Comparison of ENCODE assay signal across 20 cellular contexts in the genomic region with DNA sequence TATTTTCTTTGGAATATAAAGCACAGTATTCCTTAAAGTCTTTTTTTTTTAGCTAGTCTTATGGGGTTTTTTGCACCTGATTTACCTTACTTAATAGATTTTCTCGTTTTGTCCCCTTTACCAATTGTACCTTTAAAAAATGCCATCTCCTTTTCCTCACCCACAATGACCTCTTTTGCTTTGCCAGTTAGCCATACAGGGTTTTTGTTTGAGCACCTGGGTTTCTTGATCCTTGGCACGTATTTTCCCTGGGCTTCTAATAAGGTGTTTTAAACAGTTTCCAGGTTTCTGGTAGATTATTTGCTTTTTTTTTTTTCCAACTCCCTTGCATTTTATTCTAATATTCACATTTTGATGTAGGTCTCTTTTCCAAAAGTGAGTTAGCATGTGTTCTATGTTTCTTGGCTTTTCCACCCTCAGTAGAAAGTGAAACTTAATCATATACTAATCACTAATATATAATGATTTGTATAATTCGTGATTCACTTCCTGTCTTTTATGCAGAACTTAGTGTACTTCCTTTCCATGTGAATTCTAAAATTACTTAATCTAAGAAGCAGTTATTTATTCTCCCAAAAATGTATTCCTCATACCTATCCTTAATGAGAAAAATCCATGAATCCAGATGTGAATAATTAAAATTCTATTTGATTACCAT.
"Had no signal": no experiment of that assay in that cellular context is flagged by ENCODE, and none has a peak within 500 bp of the region (broad histone marks: within the 10 kb centered on the region; RNA-seq: fewer than 3 reads in every experiment).

No MANE protein-coding gene starts in this region.

- H3K9me3 ChIP-seq: adrenal gland, mucosa of descending colon, ovary, tibial artery had no signal

- H3K4me3 ChIP-seq: adrenal gland, mucosa of descending colon, ovary, tibial artery had no signal

- H3K27me3 Mint-ChIP-seq: activated CD4-positive, alpha-beta T cell treated with anti-CD3 and anti-CD28 coated beads, Interleukin-2, amount 10 ng/mL, durations not matched to agents 24 days and 14 days; activated naive CD4-positive, alpha-beta T cell treated with anti-CD3 and anti-CD28 coated beads, Interleukin-2, amount 50 U/mL, for 24 hours; central memory CD8-positive, alpha-beta T cell; effector memory CD8-positive, alpha-beta T cell; stimulated activated memory B cell treated with anti-CD40 and anti-IgM and Interleukin-4, amounts not matched to agents 10 μg/mL and 1 μg/mL and 100 μg/mL, for 72 hours had no signal

- H3K4me1 ChIP-seq: adrenal gland, tibial artery had no signal

- H3K36me3 Mint-ChIP-seq: activated naive CD4-positive, alpha-beta T cell treated with anti-CD3 and anti-CD28 coated beads, Interleukin-2, amount 50 U/mL, for 24 hours; naive thymus-derived CD4-positive, alpha-beta T cell; stimulated activated memory B cell treated with anti-CD40 and anti-IgM and Interleukin-4, amounts not matched to agents 10 μg/mL and 1 μg/mL and 100 μg/mL, for 72 hours had no signal

- H3K9me3 Mint-ChIP-seq: activated CD4-positive, alpha-beta T cell treated with anti-CD3 and anti-CD28 coated beads, Interleukin-2, amount 10 ng/mL, durations not matched to agents 24 days and 14 days; activated naive CD4-positive, alpha-beta T cell treated with anti-CD3 and anti-CD28 coated beads, Interleukin-2, amount 50 U/mL, for 24 hours; central memory CD8-positive, alpha-beta T cell; stimulated activated memory B cell treated with anti-CD40 and anti-IgM and Interleukin-4, amounts not matched to agents 10 μg/mL and 1 μg/mL and 100 μg/mL, for 72 hours had no signal

- H3K27me3 ChIP-seq: adrenal gland, ovary, tibial artery had no signal

- FAIRE-seq: islet of Langerhans, urothelium cell line had no signal

- H3K27ac ChIP-seq: adrenal gland, ovary, tibial artery had no signal

- H3K4me1 Mint-ChIP-seq: activated CD4-positive, alpha-beta T cell treated with anti-CD3 and anti-CD28 coated beads, Interleukin-2, amount 10 ng/mL, durations not matched to agents 24 days and 14 days; activated naive CD4-positive, alpha-beta T cell treated with anti-CD3 and anti-CD28 coated beads, Interleukin-2, amount 50 U/mL, for 24 hours; central memory CD8-positive, alpha-beta T cell; naive thymus-derived CD4-positive, alpha-beta T cell; stimulated activated memory B cell treated with anti-CD40 and anti-IgM and Interleukin-4, amounts not matched to agents 10 μg/mL and 1 μg/mL and 100 μg/mL, for 72 hours had no signal

- H3K27ac Mint-ChIP-seq: activated CD4-positive, alpha-beta T cell treated with anti-CD3 and anti-CD28 coated beads, Interleukin-2, amount 10 ng/mL, durations not matched to agents 24 days and 14 days; activated CD8-positive, alpha-beta T cell treated with anti-CD3 and anti-CD28 coated beads, Interleukin-2, amount 10 ng/mL, durations not matched to agents 7 days and 5 days; activated naive CD4-positive, alpha-beta T cell treated with anti-CD3 and anti-CD28 coated beads, Interleukin-2, amount 50 U/mL, for 24 hours; effector memory CD8-positive, alpha-beta T cell; naive thymus-derived CD4-positive, alpha-beta T cell; stimulated activated memory B cell treated with anti-CD40 and anti-IgM and Interleukin-4, amounts not matched to agents 10 μg/mL and 1 μg/mL and 100 μg/mL, for 72 hours had no signal

- DNase-seq: activated CD4-positive, alpha-beta T cell treated with anti-CD3 and anti-CD28 coated beads, Interleukin-2, amount 10 ng/mL, durations not matched to agents 24 days and 14 days; activated CD4-positive, CD25-positive, alpha-beta regulatory T cell; activated CD8-positive, alpha-beta memory T cell treated with anti-CD3 and anti-CD28 coated beads, Interleukin-2, amount 50 U/mL, for 4 hours; activated CD8-positive, alpha-beta T cell treated with anti-CD3 and anti-CD28 coated beads, Interleukin-2, amount 10 ng/mL, durations not matched to agents 7 days and 5 days; activated effector memory CD4-positive, alpha-beta T cell treated with anti-CD3 and anti-CD28 coated beads, Interleukin-2, amount 50 U/mL, for 16 hours; activated T-cell treated with anti-CD3 and anti-CD28 coated beads, Interleukin-2, amount 50 U/mL, for 48 hours; adrenal gland; cortex of kidney; effector memory CD8-positive, alpha-beta T cell; erythroblast; mucosa of descending colon; naive thymus-derived CD4-positive, alpha-beta T cell; ovary; tibial artery had no signal

- ATAC-seq: activated CD8-positive, alpha-beta T cell treated with anti-CD3 and anti-CD28 coated beads, Interleukin-2, amount 10 ng/mL, durations not matched to agents 7 days and 5 days; effector memory CD8-positive, alpha-beta T cell; left lobe of liver; mucosa of descending colon; naive thymus-derived CD4-positive, alpha-beta T cell; stimulated activated memory B cell treated with anti-CD40 and anti-IgM and Interleukin-4, amounts not matched to agents 10 μg/mL and 1 μg/mL and 100 μg/mL, for 72 hours had no signal

- H3K4me3 Mint-ChIP-seq: activated CD4-positive, alpha-beta T cell treated with anti-CD3 and anti-CD28 coated beads, Interleukin-2, amount 10 ng/mL, durations not matched to agents 24 days and 14 days; activated CD8-positive, alpha-beta T cell treated with anti-CD3 and anti-CD28 coated beads, Interleukin-2, amount 10 ng/mL, durations not matched to agents 7 days and 5 days; activated naive CD4-positive, alpha-beta T cell treated with anti-CD3 and anti-CD28 coated beads, Interleukin-2, amount 50 U/mL, for 24 hours; central memory CD8-positive, alpha-beta T cell; effector memory CD8-positive, alpha-beta T cell; naive thymus-derived CD4-positive, alpha-beta T cell; stimulated activated memory B cell treated with anti-CD40 and anti-IgM and Interleukin-4, amounts not matched to agents 10 μg/mL and 1 μg/mL and 100 μg/mL, for 72 hours had no signal

- H3K36me3 ChIP-seq: adrenal gland, ovary, tibial artery had no signal
